In the genomic region with DNA sequence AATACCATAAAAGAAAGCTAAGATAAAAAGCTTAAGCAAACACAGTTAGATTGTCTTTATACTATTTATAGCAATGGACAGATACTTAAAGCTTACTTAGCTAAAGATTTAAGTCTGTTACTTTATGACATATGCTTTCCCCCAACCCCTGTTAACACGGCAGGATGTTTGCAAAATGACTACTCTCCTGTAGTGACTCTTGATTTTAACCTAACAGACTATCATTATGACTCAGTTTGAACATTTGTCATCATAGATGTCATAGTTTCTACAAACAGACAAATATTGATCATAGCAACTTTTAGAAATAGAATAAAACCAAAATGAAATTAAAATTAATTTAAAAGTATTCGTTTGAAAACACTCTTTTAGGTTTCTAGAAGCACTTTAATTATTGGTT, we compare ENCODE assay signal across 10 cellular contexts. TPM values are rescaled to one million over a fixed set of nuclear protein-coding genes. Genes with fewer than 3 reads are reported as not detected.
DNase-seq lines count a peak whose midpoint lies in the region; ATAC-seq and TF ChIP-seq lines count a peak whose summit lies in the region.
"Had no signal": no experiment of that assay in that cellular context is flagged by ENCODE, and none has a peak within 500 bp of the region (broad histone marks: within the 10 kb centered on the region; RNA-seq: fewer than 3 reads in every experiment).

No MANE protein-coding gene starts in this region.

- no peak overlapping the region for H3K4me3 Mint-ChIP-seq in activated naive CD8-positive, alpha-beta T cell treated with anti-CD3 and anti-CD28 coated beads for 36 hours
- no peak overlapping the region for H3K4me3 Mint-ChIP-seq in endothelial cell (ENCODE audit: unreplicated experiment)
- H3K4me3 Mint-ChIP-seq: central memory CD8-positive, alpha-beta T cell had no signal

- H3K27ac Mint-ChIP-seq in activated naive CD8-positive, alpha-beta T cell treated with anti-CD3 and anti-CD28 coated beads for 36 hours = no peak overlapping the region
- H3K27ac Mint-ChIP-seq in endothelial cell (ENCODE audit: unreplicated experiment) = no peak overlapping the region

- no peaks in the 10 kb centered on the region for H3K9me3 Mint-ChIP-seq in activated naive CD8-positive, alpha-beta T cell treated with anti-CD3 and anti-CD28 coated beads for 36 hours
- H3K9me3 Mint-ChIP-seq in endothelial cell (ENCODE audit: unreplicated experiment) = no peaks in the 10 kb centered on the region
- H3K9me3 Mint-ChIP-seq: central memory CD8-positive, alpha-beta T cell had no signal

- H3K36me3 Mint-ChIP-seq in activated naive CD8-positive, alpha-beta T cell treated with anti-CD3 and anti-CD28 coated beads for 36 hours = no peaks in the 10 kb centered on the region
- no peaks in the 10 kb centered on the region for H3K36me3 Mint-ChIP-seq in endothelial cell (ENCODE audit: low read depth, unreplicated experiment)

- no peaks in the 10 kb centered on the region for H3K4me1 Mint-ChIP-seq in activated naive CD8-positive, alpha-beta T cell treated with anti-CD3 and anti-CD28 coated beads for 36 hours
- H3K4me1 Mint-ChIP-seq in endothelial cell (ENCODE audit: unreplicated experiment) = no peaks in the 10 kb centered on the region
- H3K4me1 Mint-ChIP-seq: central memory CD8-positive, alpha-beta T cell had no signal

- peaks cover 42% of the 10 kb centered on the region for H3K27me3 Mint-ChIP-seq in activated naive CD8-positive, alpha-beta T cell treated with anti-CD3 and anti-CD28 coated beads for 36 hours
- no peaks in the 10 kb centered on the region for H3K27me3 Mint-ChIP-seq in endothelial cell (ENCODE audit: unreplicated experiment)

- POLR2A ChIA-PET in GM10248 (lab: Yijun Ruan, JAX) = no interaction called here

- ATAC-seq in GM19397 (IDR thresholded peaks at IDR 0.05; ENCODE audit: unreplicated experiment) (peak; percentile 75), HG03108 (IDR thresholded peaks at IDR 0.05; ENCODE audit: unreplicated experiment) (peak; percentile 98), left lobe of liver (no peak)

- DNase-seq in GM10248 (ENCODE audit: extremely low spot score) (peak; percentile 59), NCI-H748 treated with DMSO at 0.1 percent for 48 hours (lab: John Stamatoyannopoulos, UW) (no peak), left lobe of liver (ENCODE audit: low spot score) (no peak), endothelial cell (ENCODE audit: low spot score) (no peak), medulla oblongata (ENCODE audit: extremely low spot score) (no peak)
- peak; percentile 16 for DNase-seq in activated naive CD8-positive, alpha-beta T cell treated with anti-CD3 and anti-CD28 coated beads for 36 hours

- TF ChIP-seq CTCF in GM10248 (IDR thresholded peaks at IDR 0.05; ENCODE audit: control extremely low read depth, extremely low read depth, low read depth, missing control alignments) (no peak), endothelial cell (IDR thresholded peaks at IDR 0.05; ENCODE audit: unreplicated experiment) (no peak)

- CTCF ChIA-PET in GM10248 (lab: Yijun Ruan, JAX) = interaction anchor here (1.0 to 1.4 kb wide), 4 partner anchors 8 to 65 kb away, joined by 3 read pairs; a partner anchor contains a TSS

RNA-seq across cellular contexts. Expression of a gene that starts 7.8 kb away (rescaled TPM):
- 10 to 100 TPM; 46.8 to 53.5 TPM for total RNA-seq in activated naive CD8-positive, alpha-beta T cell treated with anti-CD3 and anti-CD28 coated beads for 36 hours
- total RNA-seq in left lobe of liver (30.1 TPM), endothelial cell (ENCODE audit: unreplicated experiment) (42.3 TPM)

RNA-seq across cellular contexts. Expression of a gene that starts 12.5 kb away (rescaled TPM):
- total RNA-seq in activated naive CD8-positive, alpha-beta T cell treated with anti-CD3 and anti-CD28 coated beads for 36 hours = 10 to 100 TPM; 59.2 to 59.6 TPM
- total RNA-seq in left lobe of liver (25.4 TPM), endothelial cell (ENCODE audit: unreplicated experiment) (23.6 TPM)

RNA-seq across cellular contexts. Expression of a gene that starts 36.9 kb away (rescaled TPM):
- total RNA-seq in activated naive CD8-positive, alpha-beta T cell treated with anti-CD3 and anti-CD28 coated beads for 36 hours = not detected
- total RNA-seq in left lobe of liver = not detected
- total RNA-seq in endothelial cell (ENCODE audit: unreplicated experiment) = 0.46 TPM
- total RNA-seq: SJSA1 had no signal

Comparison
In these comparisons a context has a peak if more than half of its experiments do, and no peak if none do; other contexts are left out.
1. DNase-seq: peak in GM10248 (single experiment) and activated naive CD8-positive, alpha-beta T cell treated with anti-CD3 and anti-CD28 coated beads for 36 hours (single experiment); none in NCI-H748 treated with DMSO at 0.1 percent for 48 hours (single experiment), left lobe of liver (single experiment), endothelial cell (single experiment) and medulla oblongata (single experiment).